In genomic region chr3:52339612-52340011, GRCh38 we compare ENCODE assay signal across 8 cellular contexts. TPM values are rescaled to one million over a fixed set of nuclear protein-coding genes. Genes with fewer than 3 reads are reported as not detected.
DNase-seq lines count a peak whose midpoint lies in the region; ATAC-seq and TF ChIP-seq lines count a peak whose summit lies in the region.

No MANE protein-coding gene starts in this region.

- TF ChIP-seq CTCF in esophagus squamous epithelium (IDR thresholded peaks at IDR 0.05): peak in 5 of 6 experiments; percentile 63 to 76 (median 71)
- peak; percentile 84 for TF ChIP-seq CTCF in natural killer cell (IDR thresholded peaks at IDR 0.05)

- ATAC-seq in natural killer cell: peak; percentile 79 to 82 (median 81)
- no peak for ATAC-seq in HG02642 (IDR thresholded peaks at IDR 0.05; ENCODE audit: poor library complexity, unreplicated experiment)
- ATAC-seq in HG02763 (IDR thresholded peaks at IDR 0.05; ENCODE audit: unreplicated experiment): no peak

- intact Hi-C loops in activated CD4-positive, alpha-beta memory T cell treated with anti-CD3 and anti-CD28 coated beads for 36 hours (cut with micrococcal nuclease): loop anchor here (1.0 to 5.0 kb wide), 4 partner anchors 48 to 337 kb away; no protein-coding TSS in a partner anchor
- intact Hi-C loops in esophagus squamous epithelium (cut with DNase I): loop anchor here (5.0 kb wide), 1 partner anchor 117 kb away; no protein-coding TSS in a partner anchor
- intact Hi-C loops in natural killer cell (cut with micrococcal nuclease): loop anchor here (1.0 to 5.0 kb wide), 4 partner anchors 48 to 337 kb away; no protein-coding TSS in a partner anchor

- WGBS in esophagus squamous epithelium, 2 donors: 1 to 2% methylated on average over 3 of the region's 3 CpGs

- POLR2A ChIA-PET in activated CD4-positive, alpha-beta memory T cell treated with anti-CD3 and anti-CD28 coated beads for 36 hours (lab: Charles Lee): interaction anchor here (0.6 to 1.1 kb wide), 5 partner anchors 50 to 120 kb away, joined by 3 to 6 read pairs (median 3); partner anchors contain the start of gene TLR9

- no peak overlapping the region for H3K27ac ChIP-seq in esophagus squamous epithelium

- H3K4me3 ChIP-seq in esophagus squamous epithelium: no peak overlapping the region

- CTCF ChIA-PET in activated CD4-positive, alpha-beta memory T cell treated with anti-CD3 and anti-CD28 coated beads for 36 hours (lab: Charles Lee): interaction anchor here (0.6 to 7.4 kb wide), 54 partner anchors 9 to 840 kb away, joined by 3 to 271 read pairs (median 4); partner anchors contain the start of genes ABHD14B, DNAH1, GLYCTK and POC1A

- H3K27ac Mint-ChIP-seq in activated CD4-positive, alpha-beta memory T cell treated with anti-CD3 and anti-CD28 coated beads for 36 hours: no peak overlapping the region
- peak overlapping the region in 1 of 2 donors; percentile 11 for H3K27ac Mint-ChIP-seq in natural killer cell

- no peak overlapping the region for H3K4me3 Mint-ChIP-seq in activated CD4-positive, alpha-beta memory T cell treated with anti-CD3 and anti-CD28 coated beads for 36 hours
- H3K4me3 Mint-ChIP-seq in natural killer cell: no peak overlapping the region

- H3K9me3 Mint-ChIP-seq in activated CD4-positive, alpha-beta memory T cell treated with anti-CD3 and anti-CD28 coated beads for 36 hours: no peaks in the 10 kb centered on the region
- no peaks in the 10 kb centered on the region for H3K9me3 Mint-ChIP-seq in natural killer cell

- H3K27me3 ChIP-seq in esophagus squamous epithelium: no peaks in the 10 kb centered on the region

- no peaks in the 10 kb centered on the region for H3K9me3 ChIP-seq in esophagus squamous epithelium

- DNase-seq in CMK (ENCODE audit: low read depth): peak; percentile 42
- DNase-seq in HS-27A (ENCODE audit: low read depth): peak; percentile 42
- peak; percentile 79 for DNase-seq in NCI-H69 (lab: John Stamatoyannopoulos, UW)
- DNase-seq in activated CD4-positive, alpha-beta memory T cell treated with anti-CD3 and anti-CD28 coated beads for 36 hours: peak; percentile 44
- DNase-seq in esophagus squamous epithelium (lab: John Stamatoyannopoulos, UW): no peak
- no peak for DNase-seq in natural killer cell

- H3K36me3 Mint-ChIP-seq in activated CD4-positive, alpha-beta memory T cell treated with anti-CD3 and anti-CD28 coated beads for 36 hours: no peaks in the 10 kb centered on the region
- H3K36me3 Mint-ChIP-seq in natural killer cell: peaks cover 5% of the 10 kb centered on the region

- no peaks in the 10 kb centered on the region for H3K4me1 ChIP-seq in esophagus squamous epithelium

- no peak for TF ChIP-seq POLR2A in esophagus squamous epithelium (IDR thresholded peaks at IDR 0.05)

- no peaks in the 10 kb centered on the region for H3K27me3 Mint-ChIP-seq in activated CD4-positive, alpha-beta memory T cell treated with anti-CD3 and anti-CD28 coated beads for 36 hours
- no peaks in the 10 kb centered on the region for H3K27me3 Mint-ChIP-seq in natural killer cell (ENCODE audit: low read depth in 2 of 2)

- peaks cover 0 to 20% (median 0%) of the 10 kb centered on the region in 3 donors for H3K36me3 ChIP-seq in esophagus squamous epithelium

- H3K4me1 Mint-ChIP-seq in activated CD4-positive, alpha-beta memory T cell treated with anti-CD3 and anti-CD28 coated beads for 36 hours (ENCODE audit: low read depth): peaks cover 6% of the 10 kb centered on the region
- H3K4me1 Mint-ChIP-seq in natural killer cell: peaks cover 7% of the 10 kb centered on the region in 2 donors

RNA-seq across cellular contexts. Expression of gene DNAH1, which starts 23.5 kb away (rescaled TPM):
- total RNA-seq in activated CD4-positive, alpha-beta memory T cell treated with anti-CD3 and anti-CD28 coated beads for 36 hours: 10 to 100 TPM; 13.2 to 13.5 TPM
- total RNA-seq in esophagus squamous epithelium (1 to 10 TPM; 1.3 to 5.9 (median 1.9) TPM), natural killer cell (10 to 100 TPM; 72.3 to 81.7 (median 74.2) TPM)

RNA-seq across cellular contexts. Expression of gene GLYCTK, which starts 52.0 kb away (rescaled TPM):
- total RNA-seq in activated CD4-positive, alpha-beta memory T cell treated with anti-CD3 and anti-CD28 coated beads for 36 hours: 10 to 100 TPM; 21.9 to 23.1 TPM
- total RNA-seq in esophagus squamous epithelium: 1 to 10 TPM; 4.5 to 8.0 (median 7.5) TPM
- 10 to 100 TPM; 43.3 to 60.8 (median 45.2) TPM for total RNA-seq in natural killer cell

Comparison
In these comparisons a context has a peak if more than half of its experiments do, and no peak if none do; other contexts are left out.
1. DNase-seq: peak in CMK (single experiment), HS-27A (single experiment), NCI-H69 (single experiment) and activated CD4-positive, alpha-beta memory T cell treated with anti-CD3 and anti-CD28 coated beads for 36 hours (single experiment); none in esophagus squamous epithelium (single experiment) and natural killer cell (single experiment).
2. ATAC-seq: peak in natural killer cell (3 of 3); none in HG02642 (single experiment) and HG02763 (single experiment).
3. RNA of gene DNAH1, which starts 23.5 kb away (total RNA-seq): 72.3 to 81.7 TPM in natural killer cell; 13.2 to 13.5 TPM in activated CD4-positive, alpha-beta memory T cell treated with anti-CD3 and anti-CD28 coated beads for 36 hours and 1.3 to 5.9 TPM in esophagus squamous epithelium; every median in the first group is over 4 times any median in the second.